16 cellular contexts compared by ENCODE assay signal in genomic region chr5:158780656-158781237, GRCh38.
A peak's percentile ranks its signal among the peaks of the same experiment; 100 is the strongest.
DNase-seq lines count a peak whose midpoint lies in the region; ATAC-seq and TF ChIP-seq lines count a peak whose summit lies in the region.
"Had no signal": no experiment of that assay in that cellular context is flagged by ENCODE, and none has a peak within 500 bp of the region (broad histone marks: within the 10 kb centered on the region; RNA-seq: fewer than 3 reads in every experiment).

No MANE protein-coding gene starts in this region.

- H3K9ac ChIP-seq in subcutaneous abdominal adipose tissue (ENCODE audit: low read length in 5 of 5) = no peak overlapping the region

- H3K36me3 ChIP-seq in subcutaneous abdominal adipose tissue (ENCODE audit: control insufficient read depth in 5 of 5, insufficient read depth in 5 of 5, low read length in 5 of 5) = peaks cover 5 to 26% (median 11%) of the 10 kb centered on the region in 5 donors
- H3K36me3 ChIP-seq: pancreas had no signal

- H3K9me3 ChIP-seq in subcutaneous abdominal adipose tissue (ENCODE audit: control insufficient read depth in 5 of 5, low read length in 5 of 5) = no peaks in the 10 kb centered on the region
- H3K9me3 ChIP-seq: mucosa of descending colon, pancreas had no signal

- no peak overlapping the region for H3K4me3 ChIP-seq in subcutaneous abdominal adipose tissue (ENCODE audit: low read depth in 1 of 5, low read length in 5 of 5)
- H3K4me3 ChIP-seq: mucosa of descending colon, pancreas, smooth muscle cell had no signal

- peaks cover 2 to 64% (median 34%) of the 10 kb centered on the region in 5 donors for H3K4me1 ChIP-seq in subcutaneous abdominal adipose tissue (ENCODE audit: control insufficient read depth in 5 of 5, insufficient read depth in 5 of 5, low read length in 5 of 5)
- H3K4me1 ChIP-seq: pancreas had no signal

- no peak for DNase-seq in SHP77 treated with DMSO at 0.1 percent for 48 hours (lab: John Stamatoyannopoulos, UW)
- DNase-seq: activated CD4-positive, CD25-positive, alpha-beta regulatory T cell treated with anti-CD3 and anti-CD28 coated beads, Interleukin-2, amount 50 U/mL, for 72 hours; activated naive CD8-positive, alpha-beta T cell treated with anti-CD3 and anti-CD28 coated beads, Interleukin-2, amount 50 U/mL, for 24 hours; activated T-cell treated with anti-CD3 and anti-CD28 coated beads for 4 hours; CD8-positive, alpha-beta memory T cell; mucosa of descending colon; pancreas; PC-3; substantia nigra had no signal

- H3K27me3 ChIP-seq in subcutaneous abdominal adipose tissue (ENCODE audit: control insufficient read depth in 5 of 5, insufficient read depth in 4 of 5, low read length in 5 of 5) = no peaks in the 10 kb centered on the region
- H3K27me3 ChIP-seq: pancreas had no signal

- H3K27ac ChIP-seq in subcutaneous abdominal adipose tissue (ENCODE audit: low read depth, low read length) = peak overlapping the region; percentile 94
- H3K27ac ChIP-seq: pancreas had no signal

- ATAC-seq in GM18870 (IDR thresholded peaks at IDR 0.05; ENCODE audit: unreplicated experiment) (peak; percentile 48), GM21526 (IDR thresholded peaks at IDR 0.05; ENCODE audit: low FRiP score, unreplicated experiment) (peak; percentile 57), HG03280 (IDR thresholded peaks at IDR 0.05; ENCODE audit: unreplicated experiment) (peak; percentile 76), GM21515 (IDR thresholded peaks at IDR 0.05; ENCODE audit: unreplicated experiment) (no peak), GM18505 (IDR thresholded peaks at IDR 0.05; ENCODE audit: unreplicated experiment) (no peak)
- ATAC-seq: activated naive CD8-positive, alpha-beta T cell treated with anti-CD3 and anti-CD28 coated beads, Interleukin-2, amount 50 U/mL, for 24 hours; mucosa of descending colon; pancreas; PC-3 had no signal

- TF ChIP-seq POLR2A in GM18505 (IDR thresholded peaks at IDR 0.05; ENCODE audit: borderline replicate concordance, extremely low read depth, insufficient read depth, insufficient read length) = no peak

Comparison
In these comparisons a context has a peak if more than half of its experiments do, and no peak if none do; other contexts are left out.
1. ATAC-seq: peak in GM18870 (single experiment), GM21526 (single experiment) and HG03280 (single experiment); none in GM21515 (single experiment) and GM18505 (single experiment).